ENCODE assay signal across 12 cellular contexts in genomic region chr6:48101277-48101676, GRCh38. TPM values are rescaled to one million over a fixed set of nuclear protein-coding genes. Genes with fewer than 3 reads are reported as not detected.
DNase-seq lines count a peak whose midpoint lies in the region; ATAC-seq and TF ChIP-seq lines count a peak whose summit lies in the region.
"Had no signal": no experiment of that assay in that cellular context is flagged by ENCODE, and none has a peak within 500 bp of the region (broad histone marks: within the 10 kb centered on the region; RNA-seq: fewer than 3 reads in every experiment).

No MANE protein-coding gene starts in this region.

- TF ChIP-seq POLR2A in prostate gland (IDR thresholded peaks at IDR 0.05), result no peak

- H3F3A ChIP-seq in PC-3 (ENCODE audit: low read length, unreplicated experiment), result no peaks in the 10 kb centered on the region
- H3F3A ChIP-seq in smooth muscle cell (ENCODE audit: low read depth), result no peaks in the 10 kb centered on the region

- H3K4me2 ChIP-seq in PC-3 (ENCODE audit: low read length), result 0 out of 2 replicates have a peak overlapping the region, but pooled peaks have one; percentile 6
- H3K4me2 ChIP-seq in smooth muscle cell, result peak overlapping the region; percentile 13

- H3K79me2 ChIP-seq in PC-3 (ENCODE audit: low read length), result no peaks in the 10 kb centered on the region
- peaks cover 7% of the 10 kb centered on the region for H3K79me2 ChIP-seq in smooth muscle cell (ENCODE audit: low read depth)

- 90% methylated on average over 1 of the region's 1 CpG for WGBS in smooth muscle cell (ENCODE audit: low lambda C conversion rate)
- 66% methylated on average over 1 of the region's 1 CpG for WGBS in prostate gland

- H2AFZ ChIP-seq in PC-3 (ENCODE audit: low read length), result no peak overlapping the region
- no peak overlapping the region for H2AFZ ChIP-seq in smooth muscle cell (ENCODE audit: low read depth)

- H3K9ac ChIP-seq in PC-3 (ENCODE audit: low read length), result no peak overlapping the region
- no peak overlapping the region for H3K9ac ChIP-seq in smooth muscle cell (ENCODE audit: low read depth)

- CTCF ChIA-PET in PC-3 (lab: Charles Lee), result interaction anchor here (0.7 kb wide), 1 partner anchor 440 kb away, joined by 5 read pairs; no protein-coding TSS in a partner anchor

- H3K27me3 ChIP-seq in PC-3 (ENCODE audit: low read length) (no peaks in the 10 kb centered on the region), smooth muscle cell (ENCODE audit: low read depth) (no peaks in the 10 kb centered on the region), prostate gland (replicated peaks; ENCODE audit: insufficient read depth) (no peaks in the 10 kb centered on the region)
- H3K27me3 ChIP-seq: dorsolateral prefrontal cortex had no signal

- intact Hi-C loops in PC-3 (cut with micrococcal nuclease), result no loop called here
- intact Hi-C loops in prostate gland (cut with DNase I), result no loop called here
- intact Hi-C loops in head of caudate nucleus (cut with DNase I), result no loop called here

- 0 out of 2 replicates have a peak, but pooled peaks cover 3% of the 10 kb centered on the region for H3K9me2 ChIP-seq in PC-3 (replicated peaks; ENCODE audit: low read length)

- H3K27ac ChIP-seq in PC-3 (ENCODE audit: low read length) (no peak overlapping the region), smooth muscle cell (ENCODE audit: low read depth) (peak overlapping the region; percentile 1), prostate gland (no peak overlapping the region)
- H3K27ac ChIP-seq: 22Rv1, dorsolateral prefrontal cortex had no signal

- H3K36me3 ChIP-seq in PC-3 (ENCODE audit: low read depth, low read length) (no peaks in the 10 kb centered on the region), smooth muscle cell (ENCODE audit: low read depth) (no peaks in the 10 kb centered on the region), prostate gland (no peaks in the 10 kb centered on the region)

- TF ChIP-seq CTCF in PC-3 (conservative IDR thresholded peaks at IDR 0.05; ENCODE audit: low read depth, low read length) (no peak), smooth muscle cell (IDR thresholded peaks at IDR 0.05; ENCODE audit: borderline replicate concordance, insufficient read depth, poor library complexity, severe bottlenecking) (no peak), prostate gland (IDR thresholded peaks at IDR 0.05) (no peak)

- no peaks in the 10 kb centered on the region for H4K20me1 ChIP-seq in PC-3 (ENCODE audit: low read length)
- peaks cover 80% of the 10 kb centered on the region for H4K20me1 ChIP-seq in smooth muscle cell (ENCODE audit: low read depth)

- H3K9me3 ChIP-seq in PC-3 (ENCODE audit: low read length), result no peaks in the 10 kb centered on the region
- H3K9me3 ChIP-seq in smooth muscle cell (replicated peaks; ENCODE audit: low read depth), result no peaks in the 10 kb centered on the region
- H3K9me3 ChIP-seq in prostate gland, result no peaks in the 10 kb centered on the region

- POLR2A ChIA-PET in PC-3 (lab: Charles Lee; ENCODE audit: unreplicated experiment), result no interaction called here

- BruUV-seq in PC-3 (replicated peaks; lab: Mats Ljungman, UMichigan), result no TSS peak

- peaks cover 10% of the 10 kb centered on the region; the same call in 1 of the 2 replicates for H3K4me1 ChIP-seq in PC-3 (ENCODE audit: insufficient read depth, low read length)
- no peaks in the 10 kb centered on the region for H3K4me1 ChIP-seq in smooth muscle cell (ENCODE audit: low read depth)
- no peaks in the 10 kb centered on the region for H3K4me1 ChIP-seq in prostate gland (replicated peaks)

- DNase-seq in NCI-H146 (lab: John Stamatoyannopoulos, UW) (peak; percentile 20), NCI-H146 treated with DMSO at 0.1 percent for 48 hours (lab: John Stamatoyannopoulos, UW; ENCODE audit: unreplicated experiment) (no peak), PC-3 (peak; percentile 74), smooth muscle cell (lab: John Stamatoyannopoulos, UW; ENCODE audit: unreplicated experiment) (no peak), dedifferentiated amniotic fluid mesenchymal stem cell (ENCODE audit: extremely low spot score) (no peak), prostate gland (ENCODE audit: low spot score) (no peak), head of caudate nucleus (no peak)
- DNase-seq: dorsolateral prefrontal cortex, NCI-H1436 treated with DMSO at 0.1 percent for 48 hours had no signal

- no peak overlapping the region for H3K4me3 ChIP-seq in PC-3 (ENCODE audit: low read length)
- H3K4me3 ChIP-seq in smooth muscle cell, result no peak overlapping the region
- H3K4me3 ChIP-seq in prostate gland, result no peak overlapping the region
- H3K4me3 ChIP-seq: dorsolateral prefrontal cortex had no signal

- ATAC-seq in HG02885 (IDR thresholded peaks at IDR 0.05; ENCODE audit: poor library complexity, unreplicated experiment) (peak; percentile 82), PC-3 (peak; percentile 93)

RNA-seq across cellular contexts. Expression of gene PTCHD4, which starts 9.7 kb away (rescaled TPM):
- not detected in 2 replicates for total RNA-seq in PC-3 (2014; rRNA removed)
- 11.6 and 13.6 TPM in 2 replicates for total RNA-seq in smooth muscle cell
- 5.7 TPM in 2 replicates for polyA plus RNA-seq in smooth muscle cell
- 1 to 10 TPM; 1.0 to 1.1 TPM for total RNA-seq in prostate gland
- total RNA-seq: T-helper 2 cell treated with Interferon-gamma antibody and Interleukin-4, amounts not matched to agents 100 ng/mL and 5 ng/mL, for 36 hours had no signal

Comparison
In these comparisons a context has a peak if more than half of its experiments do, and no peak if none do; other contexts are left out.
1. DNase-seq: peak in NCI-H146 (single experiment) and PC-3 (single experiment); none in NCI-H146 treated with DMSO at 0.1 percent for 48 hours (single experiment), smooth muscle cell (single experiment), dedifferentiated amniotic fluid mesenchymal stem cell (single experiment), prostate gland (single experiment) and head of caudate nucleus (0 of 42).